ENCODE assay signal across 36 cellular contexts in the genomic region with DNA sequence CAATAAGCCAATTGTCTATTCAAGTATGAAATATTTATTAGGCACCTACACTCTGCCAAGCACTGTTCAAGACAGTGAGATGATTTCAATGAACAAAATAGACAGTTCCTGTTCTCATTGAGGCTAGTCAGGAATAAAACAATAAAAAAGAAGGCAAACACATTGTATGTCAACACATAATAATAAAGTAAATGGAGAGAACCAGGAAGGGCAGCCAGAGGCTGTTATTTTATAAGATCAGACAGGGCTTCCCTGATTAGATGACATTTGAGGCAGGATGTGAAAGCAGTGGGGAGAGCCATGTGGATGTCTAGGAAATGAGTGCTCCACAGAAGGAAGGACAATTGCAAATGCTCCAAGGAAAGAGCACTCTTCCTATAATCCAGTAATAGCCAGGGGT.
"Had no signal": no experiment of that assay in that cellular context is flagged by ENCODE, and none has a peak within 500 bp of the region (broad histone marks: within the 10 kb centered on the region; RNA-seq: fewer than 3 reads in every experiment).

No MANE protein-coding gene starts in this region.

- DNase-seq: activated B cell treated with CpG ODN at 0.5 μM for 24 hours; activated CD4-positive, alpha-beta memory T cell treated with anti-CD3 and anti-CD28 coated beads, Interleukin-2, amount 10 ng/mL, durations not matched to agents 7 days and 5 days; activated CD4-positive, alpha-beta T cell treated with anti-CD3 and anti-CD28 coated beads for 4 hours; activated CD4-positive, CD25-positive, alpha-beta regulatory T cell treated with anti-CD3 and anti-CD28 coated beads, Interleukin-2, amount 50 U/mL, for 72 hours; activated CD8-positive, alpha-beta memory T cell treated with anti-CD3 and anti-CD28 coated beads for 24 hours; activated CD8-positive, alpha-beta memory T cell treated with anti-CD3 and anti-CD28 coated beads, Interleukin-2, amount 10 ng/mL, durations not matched to agents 7 days and 5 days; activated CD8-positive, alpha-beta memory T cell treated with anti-CD3 and anti-CD28 coated beads, Interleukin-2, amount 50 U/mL, for 48 hours; activated effector memory CD4-positive, alpha-beta T cell treated with anti-CD3 and anti-CD28 coated beads, Interleukin-2, amount 50 U/mL, for 16 hours; activated naive CD4-positive, alpha-beta T cell; activated naive CD4-positive, alpha-beta T cell treated with anti-CD3 and anti-CD28 coated beads, Interleukin-2, amount 50 U/mL, for 16 hours; activated naive CD8-positive, alpha-beta T cell treated with anti-CD3 and anti-CD28 coated beads for 36 hours; activated T-cell treated with anti-CD3 and anti-CD28 coated beads, Interleukin-2, amount 50 U/mL, for 1 hour; activated T-cell treated with anti-CD3 and anti-CD28 coated beads, Interleukin-2, amount 50 U/mL, for 72 hours; amniotic stem cell; aorta; brain microvascular endothelial cell; KBM-7; MG63; NCI-H1048; NCI-H1105 treated with DMSO at 0.1 percent for 48 hours; NCI-H1436; NCI-H1694; NCI-H1930; NCI-H2081 treated with DMSO at 0.1 percent for 48 hours; NCI-H226; NCI-H446 treated with DMSO at 0.1 percent for 48 hours; NCI-H524; NCI-H69; NCI-H82; Peyer's patch; RPMI8226; SHP77 treated with DMSO at 0.1 percent for 48 hours; SK-N-SH had no signal

- H3K4me3 ChIP-seq: cardiac muscle cell, MG63, Peyer's patch, SJSA1 had no signal

- ATAC-seq: activated CD8-positive, alpha-beta memory T cell treated with anti-CD3 and anti-CD28 coated beads, Interleukin-2, amount 10 ng/mL, durations not matched to agents 7 days and 5 days; activated T-cell treated with anti-CD3 and anti-CD28 coated beads, Interleukin-2, amount 50 U/mL, for 72 hours; activated T-helper 17 cell treated with anti-CD3 and anti-CD28 coated beads, Interleukin-2, amount 50 U/mL, for 72 hours had no signal

- H3K4me1 ChIP-seq: Peyer's patch, SJSA1 had no signal

- H3K9me2 ChIP-seq: SK-N-SH had no signal

- H3K27me3 ChIP-seq: brain microvascular endothelial cell, cardiac muscle cell, MG63, Peyer's patch, SJSA1 had no signal

- H3K9ac ChIP-seq: SK-N-SH had no signal

- H3K9me3 ChIP-seq: MG63, Peyer's patch, SK-N-SH had no signal

- H3K36me3 ChIP-seq: brain microvascular endothelial cell, cardiac muscle cell, MG63, Peyer's patch, SJSA1 had no signal

- H3K27ac ChIP-seq: brain microvascular endothelial cell, cardiac muscle cell, Peyer's patch, SJSA1 had no signal

- H3K4me2 ChIP-seq: SK-N-SH had no signal
